ENCODE assay signal across 11 cellular contexts in genomic region chr22:37462983-37463382, GRCh38. TPM values are rescaled to one million over a fixed set of nuclear protein-coding genes. Genes with fewer than 3 reads are reported as not detected.
DNase-seq lines count a peak whose midpoint lies in the region; ATAC-seq, FAIRE-seq and TF ChIP-seq lines count a peak whose summit lies in the region.
"Had no signal": no experiment of that assay in that cellular context is flagged by ENCODE, and none has a peak within 500 bp of the region (broad histone marks: within the 10 kb centered on the region; RNA-seq: fewer than 3 reads in every experiment).

No MANE protein-coding gene starts in this region.

- no peak for TF ChIP-seq EP300 in SK-N-SH (IDR thresholded peaks at IDR 0.05; ENCODE audit: borderline replicate concordance in 1 of 2, low read depth in 1 of 2, low read length in 1 of 2)

- H3K4me2 ChIP-seq in SK-N-SH: no peak overlapping the region

- H3K9ac ChIP-seq in SK-N-SH: no peak overlapping the region
- H3K9ac ChIP-seq: BLaER1 had no signal

- H3K9me3 ChIP-seq in heart left ventricle (no peaks in the 10 kb centered on the region), SK-N-SH (no peaks in the 10 kb centered on the region), testis (no peaks in the 10 kb centered on the region)
- H3K9me3 ChIP-seq: BLaER1 had no signal

- H3F3A ChIP-seq in SK-N-SH (replicated peaks; ENCODE audit: insufficient read depth): no peaks in the 10 kb centered on the region

- TF ChIP-seq RAD21 in SK-N-SH (IDR thresholded peaks at IDR 0.05; ENCODE audit: low read length): no peak

- FAIRE-seq in GM12891 (lab: Jason Lieb, UNC): no peak
- FAIRE-seq: kidney had no signal

- POLR2A ChIA-PET in SK-N-SH (lab: Yijun Ruan, JAX): no interaction called here

- intact Hi-C loops in heart left ventricle (cut with DNase I) (no loop called here), Right ventricle myocardium superior (cut with DNase I) (no loop called here), testis (cut with DNase I; ENCODE audit: low total_unique reads) (no loop called here)

- TF ChIP-seq CTCF in heart left ventricle (IDR thresholded peaks at IDR 0.05) (no peak), SK-N-SH (IDR thresholded peaks at IDR 0.05) (no peak), fibroblast of villous mesenchyme (IDR thresholded peaks at IDR 0.05; ENCODE audit: insufficient read depth, low read depth, low read length) (no peak), testis (IDR thresholded peaks at IDR 0.05) (no peak)

- peaks cover 0 to 11% (median 0%) of the 10 kb centered on the region in 9 donors for H3K36me3 ChIP-seq in heart left ventricle
- no peaks in the 10 kb centered on the region for H3K36me3 ChIP-seq in SK-N-SH (replicated peaks in 1 of 2; ENCODE audit: control insufficient read depth in 1 of 2, insufficient read depth in 2 of 2, low read length in 1 of 2)
- no peaks in the 10 kb centered on the region for H3K36me3 ChIP-seq in testis (ENCODE audit: low read depth, missing control alignments)

- no peaks in the 10 kb centered on the region for H3K4me1 ChIP-seq in heart left ventricle
- H3K4me1 ChIP-seq in SK-N-SH (ENCODE audit: control insufficient read depth in 1 of 2, insufficient read depth in 2 of 2, low read depth in 1 of 2, low read length in 1 of 2): peaks cover 0 to 27% of the 10 kb centered on the region in 2 experiments; a peak in 1 of 4 replicates
- H3K4me1 ChIP-seq in testis: no peaks in the 10 kb centered on the region

- no peaks in the 10 kb centered on the region for H4K20me1 ChIP-seq in SK-N-SH (ENCODE audit: insufficient read depth)

- WGBS in heart left ventricle, 4 donors: 8 to 26% (median 17%) methylated on average over 5 of the region's 5 CpGs
- 36% methylated on average over 4 of the region's 5 CpGs for WGBS in SK-N-SH (ENCODE audit: low lambda C conversion rate)
- WGBS in testis, 2 donors: 16 to 18% methylated on average over 2 to 5 of the region's 5 CpGs

- no peaks in the 10 kb centered on the region for H3K79me2 ChIP-seq in SK-N-SH (ENCODE audit: insufficient read depth)

- TF ChIP-seq POLR2A in heart left ventricle (IDR thresholded peaks at IDR 0.05) (no peak), testis (IDR thresholded peaks at IDR 0.05) (no peak), GM12891 (IDR thresholded peaks at IDR 0.05; ENCODE audit: low read depth, low read length) (no peak)

- ATAC-seq in heart left ventricle (peak in 3 of 4 donors; percentile 49 to 70 (median 53)), Right ventricle myocardium superior (ENCODE audit: poor library complexity) (no peak)
- ATAC-seq: activated T-helper 17 cell treated with anti-CD3 and anti-CD28 coated beads, Interleukin-2, amount 50 U/mL, for 72 hours had no signal

- CTCF ChIA-PET in SK-N-SH (lab: Yijun Ruan, JAX): interaction anchor here (1.3 to 3.2 kb wide), 6 partner anchors 9 to 146 kb away, joined by 5 to 17 read pairs (median 10); no protein-coding TSS in a partner anchor

- H3K4me3 ChIP-seq in heart left ventricle (no peak overlapping the region), SK-N-SH (ENCODE audit: low read depth in 2 of 2, low read length in 1 of 2) (no peak overlapping the region), fibroblast of villous mesenchyme (ENCODE audit: low read depth, low read length) (no peak overlapping the region), testis (no peak overlapping the region)
- H3K4me3 ChIP-seq: BLaER1 had no signal

- no peaks in the 10 kb centered on the region for H3K9me2 ChIP-seq in SK-N-SH

- H2AFZ ChIP-seq in SK-N-SH (ENCODE audit: low read depth): no peak overlapping the region

- H3K27ac ChIP-seq in heart left ventricle (no peak overlapping the region), SK-N-SH (ENCODE audit: low read depth in 2 of 2, low read length in 1 of 2) (peak overlapping the region in 1 of 2 experiments; percentile 78; a peak in 2 of 4 replicates), testis (no peak overlapping the region)
- H3K27ac ChIP-seq: BLaER1 had no signal

- DNase-seq in heart left ventricle: peak in 1 of 5 donors; percentile 40
- DNase-seq in Right ventricle myocardium superior: no peak
- no peak for DNase-seq in SK-N-SH
- peak; percentile 47 for DNase-seq in fibroblast of villous mesenchyme (ENCODE audit: low read depth)
- DNase-seq in testis: peak; percentile 44
- DNase-seq in NK-92 (lab: John Stamatoyannopoulos, UW; ENCODE audit: unreplicated experiment): no peak
- DNase-seq in GM19240 (ENCODE audit: insufficient read length, low spot score): no peak
- no peak for DNase-seq in GM12891 (ENCODE audit: insufficient read length, low spot score)
- DNase-seq: kidney had no signal

- H3K27me3 ChIP-seq in heart left ventricle: peaks cover 0 to 37% (median 0%) of the 10 kb centered on the region in 9 donors
- H3K27me3 ChIP-seq in SK-N-SH (ENCODE audit: insufficient read depth): 0 out of 2 replicates have a peak, but pooled peaks cover 7% of the 10 kb centered on the region
- H3K27me3 ChIP-seq in testis: no peaks in the 10 kb centered on the region
- H3K27me3 ChIP-seq: BLaER1 had no signal

TF ChIP-seq in SK-N-SH, 30 proteins besides CTCF, POLR2A, EP300 and RAD21 (continues in another document):
- TF ChIP-seq MXI1 (IDR thresholded peaks at IDR 0.05; ENCODE audit: low read depth, low read length): no peak
- no peak for TF ChIP-seq TCF12 (IDR thresholded peaks at IDR 0.05)
- no peak for TF ChIP-seq CHD2 (IDR thresholded peaks at IDR 0.05; ENCODE audit: low read length, partially characterized antibody)

TF ChIP-seq in GM12891, 5 proteins besides CTCF, POLR2A, EP300 and RAD21:
- no peak for TF ChIP-seq POLR2AphosphoS5 (IDR thresholded peaks at IDR 0.05; ENCODE audit: low read depth, low read length)
- no peak for TF ChIP-seq POU2F2 (IDR thresholded peaks at IDR 0.05; ENCODE audit: low read depth, low read length)
- TF ChIP-seq PAX5 (IDR thresholded peaks at IDR 0.05; ENCODE audit: insufficient read depth, low read length, severe bottlenecking): no peak
- no peak for TF ChIP-seq TAF1 (IDR thresholded peaks at IDR 0.05; ENCODE audit: low read depth, low read length)
- TF ChIP-seq SPI1 (IDR thresholded peaks at IDR 0.05; ENCODE audit: low read depth, low read length): no peak

RNA-seq across cellular contexts. Expression of gene MFNG, which starts 23.2 kb away (rescaled TPM):
- 10 to 100 TPM in 4 of 9 donors, 1 to 10 TPM in 5; 5.8 to 25.6 (median 9.6) TPM for total RNA-seq in heart left ventricle
- polyA plus RNA-seq in heart left ventricle: 10 to 100 TPM in 1 of 2 donors, 1 to 10 TPM in 1; 7.1 to 16.3 TPM
- 12.7 TPM for total RNA-seq in Right ventricle myocardium superior
- 0.18 and 0.34 TPM in 2 replicates for polyA plus RNA-seq in SK-N-SH (2012; rRNA removed)
- 0.13 and 0.14 TPM in 2 replicates for polyA plus RNA-seq in SK-N-SH (2012; cell fraction: cytosol; rRNA removed)
- polyA plus RNA-seq in SK-N-SH (2012; cell fraction: nucleus; rRNA removed): 1.4 and 2.6 TPM in 2 replicates
- total RNA-seq in fibroblast of villous mesenchyme: under 0.01 TPM in 1 of 2 replicates, not detected in the other
- total RNA-seq in testis: 1 to 10 TPM; 8.1 to 8.2 TPM
- 7.5 TPM for polyA plus RNA-seq in testis (ENCODE audit: insufficient read depth, low read depth, low replicate concordance)
- 43.4 TPM for polyA plus RNA-seq in GM12891 (2012; ENCODE audit: low read depth, missing spikeins)

RNA-seq across cellular contexts. Expression of gene ELFN2, which starts 35.7 kb away (rescaled TPM):
- total RNA-seq in heart left ventricle (under 1 TPM in 5 of 9 donors, not detected in 4; 0.02 to 0.72 (median 0.06) TPM), Right ventricle myocardium superior (0.19 TPM), fibroblast of villous mesenchyme (under 0.01 and 0.32 TPM in 2 replicates), testis (1 to 10 TPM; 5.3 to 5.7 TPM)
- polyA plus RNA-seq in heart left ventricle (under 1 TPM; 0.01 to 0.04 TPM), SK-N-SH (2012; rRNA removed) (2.4 and 2.8 TPM in 2 replicates), testis (ENCODE audit: insufficient read depth, low read depth, low replicate concordance) (4.8 TPM)
- 1.0 and 1.4 TPM in 2 replicates for polyA plus RNA-seq in SK-N-SH (2012; cell fraction: cytosol; rRNA removed)
- polyA plus RNA-seq in SK-N-SH (2012; cell fraction: nucleus; rRNA removed): 10.1 and 10.5 TPM in 2 replicates
- polyA plus RNA-seq in GM12891 (2012; ENCODE audit: low read depth, missing spikeins): 0.01 TPM

RNA-seq across cellular contexts. Expression of gene CARD10, which starts 56.2 kb away (rescaled TPM):
- total RNA-seq in heart left ventricle (10 to 100 TPM in 3 of 9 donors, 1 to 10 TPM in 6; 5.2 to 12.6 (median 8.1) TPM), Right ventricle myocardium superior (8.3 TPM), fibroblast of villous mesenchyme (3.0 and 3.5 TPM in 2 replicates), testis (100 to 1,000 TPM in 1 of 2 donors, 10 to 100 TPM in 1; 89.8 to 113 TPM)
- polyA plus RNA-seq in heart left ventricle (10 to 100 TPM in 1 of 2 donors, 1 to 10 TPM in 1; 7.8 to 13.9 TPM), SK-N-SH (2012; rRNA removed) (13.9 and 14.5 TPM in 2 replicates), testis (ENCODE audit: insufficient read depth, low read depth, low replicate concordance) (42.6 TPM)
- 4.4 and 7.2 TPM in 2 replicates for polyA plus RNA-seq in SK-N-SH (2012; cell fraction: cytosol; rRNA removed)
- 27.9 and 29.5 TPM in 2 replicates for polyA plus RNA-seq in SK-N-SH (2012; cell fraction: nucleus; rRNA removed)
- not detected for polyA plus RNA-seq in GM12891 (2012; ENCODE audit: low read depth, missing spikeins)

Comparison
In these comparisons a context has a peak if more than half of its experiments do, and no peak if none do; other contexts are left out.
1. DNase-seq: peak in fibroblast of villous mesenchyme (single experiment) and testis (single experiment); none in Right ventricle myocardium superior (single experiment), SK-N-SH (single experiment), NK-92 (single experiment), GM19240 (single experiment) and GM12891 (single experiment).